In genomic region chr5:243648-244367, GRCh38 we compare ENCODE assay signal across 1 cellular context.
TF ChIP-seq lines count a peak whose summit lies in the region.

No MANE protein-coding gene starts in this region.

TF ChIP-seq in endothelial cell of umbilical vein, 7 proteins besides CTCF, POLR2A, EP300 and RAD21:
- TF ChIP-seq GATA2 (IDR thresholded peaks at IDR 0.05; ENCODE audit: insufficient read depth, insufficient read length, low read depth, low read length) = peak; percentile 59
